Comparison of ENCODE assay signal across 19 cellular contexts in genomic region chr13:48278806-48279205, GRCh38.
"Had no signal": no experiment of that assay in that cellular context is flagged by ENCODE, and none has a peak within 500 bp of the region (broad histone marks: within the 10 kb centered on the region; RNA-seq: fewer than 3 reads in every experiment).

No MANE protein-coding gene starts in this region.

- H3K4me3 ChIP-seq: adrenal gland, left lung, right atrium auricular region, tibial artery, uterus had no signal

- H3K36me3 Mint-ChIP-seq: activated CD4-positive, alpha-beta memory T cell treated with anti-CD3 and anti-CD28 coated beads for 36 hours; activated naive CD4-positive, alpha-beta T cell treated with anti-CD3 and anti-CD28 coated beads, Interleukin-2, amount 50 U/mL, for 72 hours had no signal

- H3K27me3 ChIP-seq: adrenal gland, left lung, right atrium auricular region, tibial artery, uterus had no signal

- DNase-seq: activated CD4-positive, alpha-beta memory T cell treated with anti-CD3 and anti-CD28 coated beads for 36 hours; activated gamma-delta T cell treated with Interleukin-2 at 50 U/mL for 16 hours; activated T-cell treated with anti-CD3 and anti-CD28 coated beads for 4 hours; adrenal gland; endodermal cell; erythroblast; head of caudate nucleus; left lung; stimulated activated CD4-positive, alpha-beta T cell treated with anti-CD3 and anti-CD28 coated beads, Interleukin-12 subunit alpha, Interleukin-12 subunit beta, amount 100 ng/mL, for 4 hours; stimulated activated CD4-positive, alpha-beta T cell treated with anti-CD3 and anti-CD28 coated beads, Interleukin-1b, Interleukin-23, amount 100 ng/mL, for 48 hours; stimulated activated naive CD4-positive, alpha-beta T cell treated with Interleukin-2 at 50 U/mL for 16 hours; tibial artery; uterus had no signal

- H3K36me3 ChIP-seq: adrenal gland, right atrium auricular region, tibial artery, uterus had no signal

- H3K4me1 ChIP-seq: left lung, tibial artery, uterus had no signal

- H3K27ac ChIP-seq: adrenal gland, right atrium auricular region, tibial artery, uterus had no signal

- H3K4me1 Mint-ChIP-seq: endodermal cell had no signal

- H3K9me3 ChIP-seq: adrenal gland, left lung, right atrium auricular region, tibial artery, uterus had no signal

- ATAC-seq: activated naive CD4-positive, alpha-beta T cell treated with anti-CD3 and anti-CD28 coated beads, Interleukin-2, amount 50 U/mL, for 72 hours; left lung had no signal

- H3K27me3 Mint-ChIP-seq: activated CD4-positive, alpha-beta memory T cell treated with anti-CD3 and anti-CD28 coated beads for 36 hours; progenitor cell of endocrine pancreas had no signal

- H3K9me3 Mint-ChIP-seq: activated CD4-positive, alpha-beta memory T cell treated with anti-CD3 and anti-CD28 coated beads for 36 hours; activated T-helper 1 cell treated with anti-CD3 and anti-CD28 coated beads, Interleukin-12 subunit alpha, Interleukin-12 subunit beta, Interleukin-2, Interleukin-4 antibody, amounts not matched to agents 30 ng/mL and 10 ng/mL and 1 ng/mL, durations not matched to agents 14 hours and 24 hours and 36 hours; endodermal cell; T-helper 2 cell treated with Interferon-gamma antibody and Interleukin-4, amounts not matched to agents 5 μg/mL and 100 μg/mL, for 36 hours had no signal

- H3K4me3 Mint-ChIP-seq: activated CD4-positive, alpha-beta memory T cell treated with anti-CD3 and anti-CD28 coated beads for 36 hours; activated T-helper 1 cell treated with anti-CD3 and anti-CD28 coated beads, Interleukin-12 subunit alpha, Interleukin-12 subunit beta, Interleukin-2, Interleukin-4 antibody, amounts not matched to agents 30 ng/mL and 10 ng/mL and 1 ng/mL, durations not matched to agents 14 hours and 24 hours and 36 hours; endodermal cell; memory B cell; T-helper 2 cell treated with Interferon-gamma antibody and Interleukin-4, amounts not matched to agents 5 μg/mL and 100 μg/mL, for 36 hours had no signal

- H3K27ac Mint-ChIP-seq: activated CD4-positive, alpha-beta memory T cell treated with anti-CD3 and anti-CD28 coated beads for 36 hours; activated naive CD4-positive, alpha-beta T cell treated with anti-CD3 and anti-CD28 coated beads, Interleukin-2, amount 50 U/mL, for 72 hours; activated T-helper 1 cell treated with anti-CD3 and anti-CD28 coated beads, Interleukin-12 subunit alpha, Interleukin-12 subunit beta, Interleukin-2, Interleukin-4 antibody, amounts not matched to agents 30 ng/mL and 10 ng/mL and 1 ng/mL, durations not matched to agents 14 hours and 24 hours and 36 hours; endodermal cell; memory B cell; progenitor cell of endocrine pancreas; T-helper 2 cell treated with Interferon-gamma antibody and Interleukin-4, amounts not matched to agents 5 μg/mL and 100 μg/mL, for 36 hours had no signal
